ENCODE assay signal across 20 cellular contexts in the genomic region with DNA sequence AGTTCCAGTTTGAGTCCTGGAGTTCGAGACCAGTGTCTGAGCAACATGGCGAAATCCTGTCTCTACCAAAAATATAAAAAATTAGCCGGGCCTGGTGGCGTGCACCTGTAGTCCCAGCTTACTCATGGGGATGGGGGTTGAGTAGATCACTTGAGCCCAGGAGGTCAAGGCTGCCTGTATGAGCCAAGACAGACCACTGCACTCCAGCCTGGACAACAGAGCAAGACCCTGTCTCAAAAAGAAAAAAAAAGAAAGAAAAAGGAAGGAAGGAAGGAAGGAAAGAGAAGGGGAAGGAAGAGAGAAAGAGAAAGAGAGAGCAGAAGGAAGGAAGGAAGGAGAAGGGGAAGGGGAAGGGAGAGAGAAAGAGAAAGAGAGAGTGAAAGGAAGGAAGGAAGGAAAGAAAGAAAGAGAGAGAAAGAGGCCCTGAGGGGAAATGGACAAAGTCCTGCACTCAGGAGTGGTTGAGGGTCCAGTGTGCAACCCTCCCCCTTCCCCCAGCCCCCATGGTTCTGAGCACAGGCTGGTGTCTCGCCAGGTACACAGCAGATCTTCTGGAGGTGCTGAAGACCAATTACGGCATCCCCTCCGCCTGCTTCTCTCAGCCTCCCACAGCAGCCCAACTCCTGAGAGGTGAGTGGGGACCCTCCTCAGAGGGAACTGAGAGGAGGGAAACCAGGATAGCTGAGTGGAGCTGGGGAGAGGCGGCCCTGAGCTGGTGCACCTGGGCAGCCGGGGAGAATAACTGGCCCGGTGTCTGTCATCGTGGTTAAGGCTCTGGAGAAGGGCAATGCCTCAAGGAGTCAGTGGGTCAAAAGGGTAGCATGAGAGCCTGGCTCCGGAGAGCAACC. TPM values are rescaled to one million over a fixed set of nuclear protein-coding genes. Genes with fewer than 3 reads are reported as not detected.
DNase-seq lines count a peak whose midpoint lies in the region; ATAC-seq and TF ChIP-seq lines count a peak whose summit lies in the region.
"Had no signal": no experiment of that assay in that cellular context is flagged by ENCODE, and none has a peak within 500 bp of the region (broad histone marks: within the 10 kb centered on the region; RNA-seq: fewer than 3 reads in every experiment).

No MANE protein-coding gene starts in this region.

- TF ChIP-seq CTCF in HL-60 (IDR thresholded peaks at IDR 0.05; ENCODE audit: insufficient read depth, low read length) (no peak), parathyroid adenoma (IDR thresholded peaks at IDR 0.05) (no peak)

- DNase-seq in activated CD4-positive, alpha-beta memory T cell treated with anti-CD3 and anti-CD28 coated beads for 36 hours: no peak
- no peak for DNase-seq in activated CD4-positive, alpha-beta memory T cell treated with anti-CD3 and anti-CD28 coated beads, Interleukin-2, amount 10 ng/mL, durations not matched to agents 7 days and 5 days
- DNase-seq in HL-60 (ENCODE audit: low read depth in 1 of 2, low spot score in 1 of 2): no peak
- DNase-seq in effector memory CD8-positive, alpha-beta T cell: no peak
- no peak for DNase-seq in NCI-H2171 (lab: John Stamatoyannopoulos, UW)
- DNase-seq: amygdala; caudate nucleus; effector CD4-positive, alpha-beta T cell; NCI-H1930; NCI-H446 treated with DMSO at 0.1 percent for 48 hours; nephron progenitor cell; SHP77 treated with DMSO at 0.1 percent for 48 hours had no signal

- CTCF ChIA-PET in activated CD4-positive, alpha-beta memory T cell treated with anti-CD3 and anti-CD28 coated beads for 36 hours (lab: Charles Lee): no interaction called here
- CTCF ChIA-PET in activated CD4-positive, alpha-beta memory T cell treated with anti-CD3 and anti-CD28 coated beads, Interleukin-2, amount 10 ng/mL, durations not matched to agents 7 days and 5 days (lab: Charles Lee): no interaction called here

- no peaks in the 10 kb centered on the region for H3K36me3 Mint-ChIP-seq in activated CD4-positive, alpha-beta memory T cell treated with anti-CD3 and anti-CD28 coated beads for 36 hours
- no peaks in the 10 kb centered on the region for H3K36me3 Mint-ChIP-seq in activated CD4-positive, alpha-beta memory T cell treated with anti-CD3 and anti-CD28 coated beads, Interleukin-2, amount 10 ng/mL, durations not matched to agents 7 days and 5 days (ENCODE audit: low read depth)
- H3K36me3 Mint-ChIP-seq in effector memory CD8-positive, alpha-beta T cell (ENCODE audit: insufficient read depth): peaks cover 11% of the 10 kb centered on the region

- no peaks in the 10 kb centered on the region for H3K36me3 ChIP-seq in parathyroid adenoma (ENCODE audit: control insufficient read depth, insufficient read depth, low read length)

- H3K9me3 ChIP-seq in parathyroid adenoma (ENCODE audit: control insufficient read depth, low read length): no peaks in the 10 kb centered on the region

- POLR2A ChIA-PET in activated CD4-positive, alpha-beta memory T cell treated with anti-CD3 and anti-CD28 coated beads for 36 hours (lab: Charles Lee): no interaction called here
- POLR2A ChIA-PET in activated CD4-positive, alpha-beta memory T cell treated with anti-CD3 and anti-CD28 coated beads, Interleukin-2, amount 10 ng/mL, durations not matched to agents 7 days and 5 days (lab: Charles Lee): interaction anchor here (0.8 kb wide), 1 partner anchor 145 kb away, joined by 3 read pairs; no protein-coding TSS in a partner anchor

- H3K4me2 ChIP-seq in parathyroid adenoma (ENCODE audit: low read length): no peak overlapping the region

- H3K27me3 ChIP-seq in HL-60 (ENCODE audit: insufficient read depth, poor library complexity, severe bottlenecking) (no peaks in the 10 kb centered on the region), parathyroid adenoma (ENCODE audit: control insufficient read depth, insufficient read depth, low read length) (no peaks in the 10 kb centered on the region)

- no peak overlapping the region for H3K9ac ChIP-seq in parathyroid adenoma

- intact Hi-C loops in activated CD4-positive, alpha-beta memory T cell treated with anti-CD3 and anti-CD28 coated beads for 36 hours (cut with micrococcal nuclease): no loop called here

- H3K79me2 ChIP-seq in parathyroid adenoma: no peaks in the 10 kb centered on the region

- H3K27ac ChIP-seq in HL-60 (replicated peaks): peak overlapping the region; percentile 96; the same call in 1 of the 2 replicates
- H3K27ac ChIP-seq in parathyroid adenoma: no peak overlapping the region

- no peak overlapping the region for H2AFZ ChIP-seq in parathyroid adenoma

- no peak overlapping the region for H3K4me3 Mint-ChIP-seq in activated CD4-positive, alpha-beta memory T cell treated with anti-CD3 and anti-CD28 coated beads for 36 hours
- no peak overlapping the region for H3K4me3 Mint-ChIP-seq in activated CD4-positive, alpha-beta memory T cell treated with anti-CD3 and anti-CD28 coated beads, Interleukin-2, amount 10 ng/mL, durations not matched to agents 7 days and 5 days
- H3K4me3 Mint-ChIP-seq in effector memory CD8-positive, alpha-beta T cell: peak overlapping the region in 1 of 2 donors; percentile 2
- H3K4me3 Mint-ChIP-seq: nephron progenitor cell; stimulated activated naive CD8-positive, alpha-beta T cell treated with anti-CD3 and anti-CD28 coated beads, Interleukin-15, Interleukin-2, amounts not matched to agents 100 ng/mL and 50 ng/mL, for 24 hours had no signal

- no peaks in the 10 kb centered on the region for H3K27me3 Mint-ChIP-seq in activated CD4-positive, alpha-beta memory T cell treated with anti-CD3 and anti-CD28 coated beads for 36 hours
- H3K27me3 Mint-ChIP-seq in activated CD4-positive, alpha-beta memory T cell treated with anti-CD3 and anti-CD28 coated beads, Interleukin-2, amount 10 ng/mL, durations not matched to agents 7 days and 5 days: no peaks in the 10 kb centered on the region
- H3K27me3 Mint-ChIP-seq in effector memory CD8-positive, alpha-beta T cell: no peaks in the 10 kb centered on the region
- H3K27me3 Mint-ChIP-seq: stimulated activated naive CD8-positive, alpha-beta T cell treated with anti-CD3 and anti-CD28 coated beads, Interleukin-15, Interleukin-2, amounts not matched to agents 100 ng/mL and 50 ng/mL, for 24 hours had no signal

- peak overlapping the region; percentile 13 for H3K27ac Mint-ChIP-seq in activated CD4-positive, alpha-beta memory T cell treated with anti-CD3 and anti-CD28 coated beads for 36 hours
- no peak overlapping the region for H3K27ac Mint-ChIP-seq in activated CD4-positive, alpha-beta memory T cell treated with anti-CD3 and anti-CD28 coated beads, Interleukin-2, amount 10 ng/mL, durations not matched to agents 7 days and 5 days
- H3K27ac Mint-ChIP-seq in effector memory CD8-positive, alpha-beta T cell: peak overlapping the region; percentile 59 to 69
- H3K27ac Mint-ChIP-seq: nephron progenitor cell; stimulated activated naive CD8-positive, alpha-beta T cell treated with anti-CD3 and anti-CD28 coated beads, Interleukin-15, Interleukin-2, amounts not matched to agents 100 ng/mL and 50 ng/mL, for 24 hours had no signal

- H3K9me3 Mint-ChIP-seq in activated CD4-positive, alpha-beta memory T cell treated with anti-CD3 and anti-CD28 coated beads for 36 hours: no peaks in the 10 kb centered on the region
- H3K9me3 Mint-ChIP-seq in activated CD4-positive, alpha-beta memory T cell treated with anti-CD3 and anti-CD28 coated beads, Interleukin-2, amount 10 ng/mL, durations not matched to agents 7 days and 5 days: no peaks in the 10 kb centered on the region
- H3K9me3 Mint-ChIP-seq in effector memory CD8-positive, alpha-beta T cell: no peaks in the 10 kb centered on the region
- H3K9me3 Mint-ChIP-seq: nephron progenitor cell; stimulated activated naive CD8-positive, alpha-beta T cell treated with anti-CD3 and anti-CD28 coated beads, Interleukin-15, Interleukin-2, amounts not matched to agents 100 ng/mL and 50 ng/mL, for 24 hours had no signal

- ATAC-seq in effector memory CD8-positive, alpha-beta T cell (replicated peaks): no peak
- ATAC-seq in GM18867 (IDR thresholded peaks at IDR 0.05; ENCODE audit: unreplicated experiment) (no peak), GM18907 (IDR thresholded peaks at IDR 0.05; ENCODE audit: unreplicated experiment) (no peak)

- H3K4me1 Mint-ChIP-seq in activated CD4-positive, alpha-beta memory T cell treated with anti-CD3 and anti-CD28 coated beads for 36 hours (ENCODE audit: low read depth): peaks cover 14% of the 10 kb centered on the region
- peaks cover 23% of the 10 kb centered on the region for H3K4me1 Mint-ChIP-seq in activated CD4-positive, alpha-beta memory T cell treated with anti-CD3 and anti-CD28 coated beads, Interleukin-2, amount 10 ng/mL, durations not matched to agents 7 days and 5 days
- peaks cover 11% of the 10 kb centered on the region in 2 donors for H3K4me1 Mint-ChIP-seq in effector memory CD8-positive, alpha-beta T cell (ENCODE audit: low read depth in 2 of 2)

- H3K4me3 ChIP-seq in HL-60 (replicated peaks; ENCODE audit: insufficient read depth, low read length): no peak overlapping the region
- peak overlapping the region; percentile 27 for H3K4me3 ChIP-seq in parathyroid adenoma (ENCODE audit: low read depth, low read length)

- peaks cover 11% of the 10 kb centered on the region for H3K4me1 ChIP-seq in parathyroid adenoma

RNA-seq across cellular contexts. Expression of gene SLC51A, which starts 1.2 kb away (rescaled TPM):
- not detected for total RNA-seq in activated CD4-positive, alpha-beta memory T cell treated with anti-CD3 and anti-CD28 coated beads for 36 hours
- not detected for total RNA-seq in activated CD4-positive, alpha-beta memory T cell treated with anti-CD3 and anti-CD28 coated beads, Interleukin-2, amount 10 ng/mL, durations not matched to agents 7 days and 5 days
- total RNA-seq: A673; lung microvascular endothelial cell; T-helper 2 cell treated with Interferon-gamma antibody and Interleukin-4, amounts not matched to agents 100 ng/mL and 5 ng/mL, for 36 hours; urinary bladder had no signal

RNA-seq across cellular contexts. Expression of gene ZDHHC19, which starts 6.3 kb away (rescaled TPM):
- total RNA-seq in activated CD4-positive, alpha-beta memory T cell treated with anti-CD3 and anti-CD28 coated beads for 36 hours: under 1 TPM in 1 of 2 experiments, not detected in 1; 0.36 TPM
- total RNA-seq in activated CD4-positive, alpha-beta memory T cell treated with anti-CD3 and anti-CD28 coated beads, Interleukin-2, amount 10 ng/mL, durations not matched to agents 7 days and 5 days: under 1 TPM in 1 of 2 experiments, not detected in 1; 0.63 TPM
- total RNA-seq: A673; lung microvascular endothelial cell; T-helper 2 cell treated with Interferon-gamma antibody and Interleukin-4, amounts not matched to agents 100 ng/mL and 5 ng/mL, for 36 hours; urinary bladder had no signal
